Comparison of ENCODE assay signal across 1 cellular context in genomic region chr2:138112536-138112935, GRCh38.
TF ChIP-seq lines count a peak whose summit lies in the region.

No MANE protein-coding gene starts in this region.

TF ChIP-seq in GM23338, 12 proteins besides CTCF, POLR2A, EP300 and RAD21 (continued from another document):
- no peak for TF ChIP-seq EZH2 (IDR thresholded peaks at IDR 0.05; ENCODE audit: low read depth, unreplicated experiment)
- no peak for TF ChIP-seq CREB1 (CRISPR knock-in tag; IDR thresholded peaks at IDR 0.05; ENCODE audit: low read depth)
- no peak for TF ChIP-seq EZH2phosphoT487 (IDR thresholded peaks at IDR 0.05; ENCODE audit: unreplicated experiment)
- no peak for TF ChIP-seq JUNB (IDR thresholded peaks at IDR 0.05; ENCODE audit: unreplicated experiment)
